8 cellular contexts compared by ENCODE assay signal in genomic region chr10:70145166-70145665, GRCh38. TPM values are rescaled to one million over a fixed set of nuclear protein-coding genes. Genes with fewer than 3 reads are reported as not detected.
A peak's percentile ranks its signal among the peaks of the same experiment; 100 is the strongest.
DNase-seq lines count a peak whose midpoint lies in the region; ATAC-seq and TF ChIP-seq lines count a peak whose summit lies in the region.

No MANE protein-coding gene starts in this region.

- intact Hi-C loops in IMR-90 (cut with micrococcal nuclease), result loop anchor here (10.0 kb wide), 2 partner anchors 170 to 340 kb away; partner anchors contain the start of gene COL13A1

- H3K56ac ChIP-seq in IMR-90 (ENCODE audit: extremely low read depth, insufficient read depth, low read length), result no peak overlapping the region; the same call in 1 of the 2 replicates

- H4K5ac ChIP-seq in IMR-90 (ENCODE audit: low read depth, low read length), result peak overlapping the region; percentile 1; the same call in 1 of the 2 replicates

- no peak for TF ChIP-seq POLR2A in IMR-90 (IDR thresholded peaks at IDR 0.05; ENCODE audit: low read depth, low read length)

- peaks cover 26 to 42% (median 27%) of the 10 kb centered on the region in 3 donors for H3K4me1 Mint-ChIP-seq in naive B cell

- H3K4me1 ChIP-seq in BE2C, result no peaks in the 10 kb centered on the region; the same call in 1 of the 2 replicates
- H3K4me1 ChIP-seq in IMR-90 (ENCODE audit: control insufficient read depth, insufficient read depth, low read length), result peaks cover 11% of the 10 kb centered on the region

- peak overlapping the region; percentile 6 to 55; a peak in 2 of 4 replicates for H4K8ac ChIP-seq in IMR-90 (ENCODE audit: low read depth in 2 of 2, low read length in 2 of 2)

- peak overlapping the region; percentile 80 for H2AK9ac ChIP-seq in IMR-90 (replicated peaks; ENCODE audit: low read depth, low read length, poor library complexity)

- H2AFZ ChIP-seq in IMR-90 (replicated peaks; ENCODE audit: low read length, poor library complexity), result peak overlapping the region; percentile 98

- WGBS in IMR-90 (ENCODE audit: extremely low coverage in 2 of 2, insufficient read length in 1 of 2), 2 experiments, result 21% methylated on average over 17 of the region's 28 CpGs; no CpG with 5 or more reads in 1 of the 2 experiments

- H2BK120ac ChIP-seq in IMR-90 (ENCODE audit: low read depth, low read length), result no peak overlapping the region

- no peak for TF ChIP-seq RAD21 in IMR-90 (IDR thresholded peaks at IDR 0.05; ENCODE audit: low read length)

- H3K9me1 ChIP-seq in IMR-90 (ENCODE audit: insufficient read depth, low read length), result peaks cover 13% of the 10 kb centered on the region; the same call in 1 of the 2 replicates

- no peak overlapping the region for H2BK20ac ChIP-seq in IMR-90 (ENCODE audit: low read depth, low read length)

- peak overlapping the region; percentile 50; the same call in 1 of the 2 replicates for H2AK5ac ChIP-seq in IMR-90 (ENCODE audit: low read depth, low read length)

- H3K18ac ChIP-seq in IMR-90 (ENCODE audit: low read depth, low read length), result no peak overlapping the region

- peak overlapping the region; percentile 81 to 99 (median 88) for H3K4me3 Mint-ChIP-seq in naive B cell

- CTCF ChIA-PET in IMR-90 (lab: Yijun Ruan, JAX), result interaction anchor here (0.9 to 1.6 kb wide), 2 partner anchors 11 to 30 kb away, joined by 3 to 6 read pairs; no protein-coding TSS in a partner anchor

- peaks cover 35 to 61% of the 10 kb centered on the region in 2 experiments for H3K79me1 ChIP-seq in IMR-90 (ENCODE audit: low read depth in 1 of 2, low read length in 2 of 2)

- H3K4ac ChIP-seq in IMR-90 (ENCODE audit: low read depth, low read length), result peak overlapping the region; percentile 77

- H3K36me3 Mint-ChIP-seq in naive B cell, result no peaks in the 10 kb centered on the region

- peak overlapping the region; percentile 54 for H3K27ac ChIP-seq in IMR-90 (ENCODE audit: insufficient read depth, low read length)

- H3K14ac ChIP-seq in IMR-90 (replicated peaks; ENCODE audit: low read depth, low read length), result peak overlapping the region; percentile 55; the same call in 1 of the 2 replicates

- in situ Hi-C loops in IMR-90 (cut with MboI; ENCODE audit: low sequenced_read_pairs), result no loop called here

- peak overlapping the region; percentile 39 for H2BK5ac ChIP-seq in IMR-90 (ENCODE audit: low read depth, low read length, poor library complexity, severe bottlenecking)

- H3K27ac Mint-ChIP-seq in naive B cell, result peak overlapping the region; percentile 47 to 97 (median 71)

- H3K9me3 Mint-ChIP-seq in naive B cell, result no peaks in the 10 kb centered on the region

- TF ChIP-seq CTCF in BE2C (IDR thresholded peaks at IDR 0.05; ENCODE audit: low read depth, low read length), result no peak
- TF ChIP-seq CTCF in IMR-90 (conservative IDR thresholded peaks at IDR 0.05; ENCODE audit: low read depth, low read length), result no peak; the same call in 1 of the 2 replicates
- TF ChIP-seq CTCF in choroid plexus epithelial cell (conservative IDR thresholded peaks at IDR 0.05; ENCODE audit: low read depth, low read length), result no peak

- H3K27me3 ChIP-seq in BE2C, result no peaks in the 10 kb centered on the region
- H3K27me3 ChIP-seq in IMR-90 (ENCODE audit: control insufficient read depth, insufficient read depth, low read length), result no peaks in the 10 kb centered on the region

- ATAC-seq in GM19395 (IDR thresholded peaks at IDR 0.05; ENCODE audit: unreplicated experiment) (peak; percentile 7), IMR-90 (ENCODE audit: low read depth) (no peak), naive B cell (ENCODE audit: low read depth in 2 of 2) (peak; percentile 6 to 10), HG02938 (IDR thresholded peaks at IDR 0.05; ENCODE audit: unreplicated experiment) (no peak)

- no TSS peak for BruUV-seq in IMR-90 (replicated peaks; lab: Mats Ljungman, UMichigan)

- no peaks in the 10 kb centered on the region for H3K27me3 Mint-ChIP-seq in naive B cell

- peak overlapping the region; percentile 63 for H3K4me2 ChIP-seq in IMR-90 (ENCODE audit: low read depth, low read length)

- H3K9me3 ChIP-seq in BE2C, result no peaks in the 10 kb centered on the region
- H3K9me3 ChIP-seq in IMR-90 (ENCODE audit: control insufficient read depth, insufficient read depth, low read length), result no peaks in the 10 kb centered on the region

- H3K4me3 ChIP-seq in BE2C (ENCODE audit: low read depth, low read length) (peak overlapping the region; percentile 72), IMR-90 (ENCODE audit: insufficient read depth, low read depth, low read length) (peak overlapping the region; percentile 49), choroid plexus epithelial cell (ENCODE audit: low read depth, low read length) (peak overlapping the region; percentile 64)

- no peak overlapping the region for H2BK15ac ChIP-seq in IMR-90 (ENCODE audit: low read depth, low read length)

- dilution Hi-C loops in IMR-90 (cut with HindIII; ENCODE audit: low sequenced_read_pairs, unreplicated experiment), result no loop called here

- peak overlapping the region; percentile 19; the same call in 1 of the 2 replicates for H3K23ac ChIP-seq in IMR-90 (ENCODE audit: low read depth, low read length)

- no peak overlapping the region for H4K91ac ChIP-seq in IMR-90 (ENCODE audit: insufficient read depth, low read depth, low read length)

- POLR2A ChIA-PET in IMR-90 (lab: Charles Lee; ENCODE audit: unreplicated experiment), result no interaction called here

- peak overlapping the region; percentile 40 for H3K9ac ChIP-seq in IMR-90 (ENCODE audit: low read depth, low read length)

- no peaks in the 10 kb centered on the region for H3K36me3 ChIP-seq in BE2C
- H3K36me3 ChIP-seq in IMR-90 (ENCODE audit: control insufficient read depth, insufficient read depth, low read length), result peaks cover 13% of the 10 kb centered on the region

- DNase-seq in BE2C (no peak), IMR-90 (no peak), choroid plexus epithelial cell (ENCODE audit: low read depth) (no peak), naive B cell (no peak), NCI-H1694 treated with DMSO at 0.1 percent for 48 hours (lab: John Stamatoyannopoulos, UW) (no peak), COLO829 (ENCODE audit: low spot score) (no peak)

- H4K20me1 ChIP-seq in IMR-90 (ENCODE audit: insufficient read depth, low read length), result peaks cover 49% of the 10 kb centered on the region

TF ChIP-seq in IMR-90, 13 proteins besides CTCF, POLR2A, EP300 and RAD21:
- TF ChIP-seq RCOR1 (IDR thresholded peaks at IDR 0.05; ENCODE audit: insufficient replicate concordance, low read length), result no peak

RNA-seq across cellular contexts. Expression of gene TYSND1, which starts 1.3 kb away (rescaled TPM):
- 7.8 TPM for polyA plus RNA-seq in BE2C (2012; ENCODE audit: insufficient read depth, insufficient read length, low read depth)
- 2.8 and 2.9 TPM in 2 replicates for total RNA-seq in IMR-90 (2012; rRNA removed)
- polyA plus RNA-seq in IMR-90 (2012; rRNA removed) (4.1 and 4.6 TPM in 2 replicates), naive B cell (ENCODE audit: low read depth in 6 of 6) (10 to 100 TPM; 19.8 to 33.5 (median 25.0) TPM)
- 4.0 and 5.5 TPM in 2 replicates for polyA plus RNA-seq in IMR-90 (2012; cell fraction: cytosol; rRNA removed)
- polyA plus RNA-seq in IMR-90 (2012; cell fraction: nucleus; rRNA removed; ENCODE audit: low replicate concordance), result 12.4 and 20.6 TPM in 2 replicates

RNA-seq across cellular contexts. Expression of gene AIFM2, which starts 12.6 kb away (rescaled TPM):
- polyA plus RNA-seq in BE2C (2012; ENCODE audit: insufficient read depth, insufficient read length, low read depth), result 9.1 TPM
- 1.7 and 2.0 TPM in 2 replicates for total RNA-seq in IMR-90 (2012; rRNA removed)
- 4.5 and 4.6 TPM in 2 replicates for polyA plus RNA-seq in IMR-90 (2012; rRNA removed)
- 3.6 and 5.9 TPM in 2 replicates for polyA plus RNA-seq in IMR-90 (2012; cell fraction: cytosol; rRNA removed)
- 6.3 and 6.9 TPM in 2 replicates for polyA plus RNA-seq in IMR-90 (2012; cell fraction: nucleus; rRNA removed; ENCODE audit: low replicate concordance)
- polyA plus RNA-seq in naive B cell (ENCODE audit: low read depth in 6 of 6), result 1 to 10 TPM; 1.8 to 3.0 (median 2.2) TPM

RNA-seq across cellular contexts. Expression of gene SAR1A, which starts 25.1 kb away (rescaled TPM):
- polyA plus RNA-seq in BE2C (2012; ENCODE audit: insufficient read depth, insufficient read length, low read depth), result 64.7 TPM
- 161 and 272 TPM in 2 replicates for total RNA-seq in IMR-90 (2012; rRNA removed)
- polyA plus RNA-seq in IMR-90 (2012; rRNA removed) (45.8 and 56.9 TPM in 2 replicates), naive B cell (ENCODE audit: low read depth in 6 of 6) (10 to 100 TPM in 5 of 6 donors, 1 to 10 TPM in 1; 9.4 to 40.7 (median 25.2) TPM)
- polyA plus RNA-seq in IMR-90 (2012; cell fraction: cytosol; rRNA removed), result 11.8 and 25.4 TPM in 2 replicates
- 11.6 and 90.2 TPM in 2 replicates for polyA plus RNA-seq in IMR-90 (2012; cell fraction: nucleus; rRNA removed; ENCODE audit: low replicate concordance)

Comparison
In these comparisons a context has a peak if more than half of its experiments do, and no peak if none do; other contexts are left out.
1. ATAC-seq: peak in GM19395 (single experiment) and naive B cell (2 of 2); none in IMR-90 (single experiment) and HG02938 (single experiment).
2. Peak in every context shown above with its lines, with median percentiles within 50 percentile points of each other: H3K4me3 ChIP-seq.